In the genomic region with DNA sequence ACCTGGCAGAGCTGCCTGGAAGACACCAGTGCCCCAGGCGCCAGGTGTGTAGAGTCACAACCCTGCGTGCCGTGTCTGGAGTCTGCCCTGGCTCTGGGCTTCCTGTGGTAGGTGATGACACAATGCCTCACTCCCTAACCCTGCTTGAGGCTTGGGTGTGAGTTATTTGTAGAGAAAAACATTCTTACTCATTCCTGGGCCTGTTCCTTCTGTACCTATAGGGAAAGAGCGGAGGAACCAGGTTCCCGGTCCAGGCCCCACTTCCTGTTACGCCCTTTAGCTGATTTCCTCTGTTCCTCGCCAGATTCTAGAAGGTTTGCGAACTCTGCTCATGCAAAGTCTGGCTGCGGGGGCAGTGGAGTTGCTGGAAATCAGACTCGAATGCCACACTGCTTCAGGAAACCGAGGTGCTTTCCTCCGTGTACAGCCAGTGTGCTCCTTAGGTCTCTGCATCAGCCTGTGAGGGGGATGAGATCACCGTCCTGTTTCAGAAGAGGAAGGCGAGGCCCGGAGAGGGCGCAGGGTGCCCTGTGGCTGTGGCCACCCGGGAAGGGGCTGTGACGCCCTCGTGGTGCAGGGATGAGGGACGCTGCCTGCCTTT, we compare ENCODE assay signal across 1 cellular context.
A peak's percentile ranks its signal among the peaks of the same experiment; 100 is the strongest.
TF ChIP-seq lines count a peak whose summit lies in the region.

No MANE protein-coding gene starts in this region.

TF ChIP-seq in GM12878, 131 proteins besides CTCF, POLR2A, EP300 and RAD21 (continued from another document):
- TF ChIP-seq, protein P1, sequence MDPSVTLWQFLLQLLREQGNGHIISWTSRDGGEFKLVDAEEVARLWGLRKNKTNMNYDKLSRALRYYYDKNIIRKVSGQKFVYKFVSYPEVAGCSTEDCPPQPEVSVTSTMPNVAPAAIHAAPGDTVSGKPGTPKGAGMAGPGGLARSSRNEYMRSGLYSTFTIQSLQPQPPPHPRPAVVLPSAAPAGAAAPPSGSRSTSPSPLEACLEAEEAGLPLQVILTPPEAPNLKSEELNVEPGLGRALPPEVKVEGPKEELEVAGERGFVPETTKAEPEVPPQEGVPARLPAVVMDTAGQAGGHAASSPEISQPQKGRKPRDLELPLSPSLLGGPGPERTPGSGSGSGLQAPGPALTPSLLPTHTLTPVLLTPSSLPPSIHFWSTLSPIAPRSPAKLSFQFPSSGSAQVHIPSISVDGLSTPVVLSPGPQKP (IDR thresholded peaks at IDR 0.05; ENCODE audit: low read depth, low read length) = no peak; the same call in 1 of the 2 replicates
- TF ChIP-seq RBBP5 (conservative IDR thresholded peaks at IDR 0.05) = no peak
- peak; percentile 48 for TF ChIP-seq SP1 (IDR thresholded peaks at IDR 0.05; ENCODE audit: low read depth, low read length)
- TF ChIP-seq ASH2L (IDR thresholded peaks at IDR 0.05; ENCODE audit: borderline replicate concordance, low read depth) = no peak
- no peak for TF ChIP-seq BRCA1 (IDR thresholded peaks at IDR 0.05; ENCODE audit: low read depth, low read length)
- TF ChIP-seq STAT3 (IDR thresholded peaks at IDR 0.05; ENCODE audit: low read depth, low read length) = no peak
- TF ChIP-seq KDM1A (IDR thresholded peaks at IDR 0.05; ENCODE audit: borderline replicate concordance) = no peak
- TF ChIP-seq CHD1 (IDR thresholded peaks at IDR 0.05; ENCODE audit: low read depth, low read length) = no peak
- no peak for TF ChIP-seq LARP7 (IDR thresholded peaks at IDR 0.05)
- TF ChIP-seq, protein P2, sequence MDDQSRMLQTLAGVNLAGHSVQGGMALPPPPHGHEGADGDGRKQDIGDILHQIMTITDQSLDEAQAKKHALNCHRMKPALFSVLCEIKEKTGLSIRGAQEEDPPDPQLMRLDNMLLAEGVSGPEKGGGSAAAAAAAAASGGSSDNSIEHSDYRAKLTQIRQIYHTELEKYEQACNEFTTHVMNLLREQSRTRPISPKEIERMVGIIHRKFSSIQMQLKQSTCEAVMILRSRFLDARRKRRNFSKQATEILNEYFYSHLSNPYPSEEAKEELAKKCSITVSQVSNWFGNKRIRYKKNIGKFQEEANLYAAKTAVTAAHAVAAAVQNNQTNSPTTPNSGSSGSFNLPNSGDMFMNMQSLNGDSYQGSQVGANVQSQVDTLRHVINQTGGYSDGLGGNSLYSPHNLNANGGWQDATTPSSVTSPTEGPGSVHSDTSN (IDR thresholded peaks at IDR 0.05; ENCODE audit: insufficient replicate concordance, low read depth, low read length) = peak; percentile 20
